Comparison of ENCODE assay signal across 9 cellular contexts in genomic region chr2:45342-46130, GRCh38. TPM values are rescaled to one million over a fixed set of nuclear protein-coding genes. Genes with fewer than 3 reads are reported as not detected.
A peak's percentile ranks its signal among the peaks of the same experiment; 100 is the strongest.
DNase-seq lines count a peak whose midpoint lies in the region; ATAC-seq, FAIRE-seq and TF ChIP-seq lines count a peak whose summit lies in the region.
"Had no signal": no experiment of that assay in that cellular context is flagged by ENCODE, and none has a peak within 500 bp of the region (broad histone marks: within the 10 kb centered on the region; RNA-seq: fewer than 3 reads in every experiment).

No MANE protein-coding gene starts in this region.

- H3K4me2 ChIP-seq in HepG2 (ENCODE audit: low read depth, low read length), result peak overlapping the region; percentile 85

- H3K27ac Mint-ChIP-seq in activated naive CD8-positive, alpha-beta T cell treated with anti-CD3 and anti-CD28 coated beads, Interleukin-2, amount 50 U/mL, for 24 hours, result no peak overlapping the region

- peak overlapping the region; percentile 32 for H3K4me3 Mint-ChIP-seq in activated naive CD8-positive, alpha-beta T cell treated with anti-CD3 and anti-CD28 coated beads, Interleukin-2, amount 50 U/mL, for 24 hours

- 53% methylated on average over 55 of the region's 76 CpGs for WGBS in HepG2 (ENCODE audit: low lambda C conversion rate)
- 5% methylated on average over 76 of the region's 76 CpGs for WGBS in thymus

- H4K20me1 ChIP-seq in HepG2 (ENCODE audit: insufficient read depth, low read length), result no peaks in the 10 kb centered on the region

- peaks cover 16% of the 10 kb centered on the region for H3K4me1 ChIP-seq in HepG2 (ENCODE audit: insufficient read depth, low read length)
- peaks cover 8% of the 10 kb centered on the region for H3K4me1 ChIP-seq in thymus (ENCODE audit: control insufficient read depth, insufficient read depth, low read length)

- BruUV-seq in HepG2 (replicated peaks; lab: Mats Ljungman, UMichigan), result no TSS peak

- TF ChIP-seq RAD21 in HepG2 (CRISPR knock-in tag; IDR thresholded peaks at IDR 0.05), result no peak

- intact Hi-C loops in HepG2 (cut with micrococcal nuclease; ENCODE audit: unreplicated experiment), result no loop called here

- TF ChIP-seq EP300 in HepG2 (IDR thresholded peaks at IDR 0.05; ENCODE audit: low read depth in 2 of 2, low read length in 2 of 2), result no peak
- TF ChIP-seq EP300 in HepG2 (CRISPR knock-in tag; IDR thresholded peaks at IDR 0.05; ENCODE audit: borderline replicate concordance), result no peak

- H3K36me3 Mint-ChIP-seq in activated naive CD8-positive, alpha-beta T cell treated with anti-CD3 and anti-CD28 coated beads, Interleukin-2, amount 50 U/mL, for 24 hours (ENCODE audit: low read depth), result no peaks in the 10 kb centered on the region

- TF ChIP-seq POLR2A in HepG2 (IDR thresholded peaks at IDR 0.05; ENCODE audit: insufficient read depth in 1 of 2, low read depth in 2 of 2, low read length in 2 of 2), result no peak

- no peak for FAIRE-seq in HepG2 (lab: Jason Lieb, UNC)

- no peak for TF ChIP-seq CTCF in HepG2 (CRISPR knock-in tag; IDR thresholded peaks at IDR 0.05)

- H3K9ac ChIP-seq in HepG2 (ENCODE audit: insufficient read depth, low read depth, low read length), result peak overlapping the region; percentile 32

- H2AFZ ChIP-seq in HepG2 (ENCODE audit: low read length), result no peak overlapping the region

- no peaks in the 10 kb centered on the region for H3K9me3 Mint-ChIP-seq in activated naive CD8-positive, alpha-beta T cell treated with anti-CD3 and anti-CD28 coated beads, Interleukin-2, amount 50 U/mL, for 24 hours

- peaks cover 58% of the 10 kb centered on the region for H3K27me3 Mint-ChIP-seq in activated naive CD8-positive, alpha-beta T cell treated with anti-CD3 and anti-CD28 coated beads, Interleukin-2, amount 50 U/mL, for 24 hours

- H3K36me3 ChIP-seq in HepG2 (replicated peaks in 1 of 2; ENCODE audit: control insufficient read depth in 1 of 2, insufficient read depth in 2 of 2, low read length in 2 of 2) (no peaks in the 10 kb centered on the region), thymus (ENCODE audit: control insufficient read depth, insufficient read depth) (no peaks in the 10 kb centered on the region)

- CTCF ChIA-PET in HepG2 (lab: Yijun Ruan, JAX; ENCODE audit: low intra/inter-chr PET ratio, low total read pairs), result no interaction called here

- H3K27me3 ChIP-seq in HepG2 (ENCODE audit: control insufficient read depth in 1 of 2, insufficient read depth in 2 of 2, low read length in 2 of 2) (peaks cover 0 to 34% of the 10 kb centered on the region in 2 experiments; a peak in 3 of 5 replicates), thymus (ENCODE audit: control insufficient read depth, insufficient read depth) (peaks cover 26% of the 10 kb centered on the region)

- H3K4me3 ChIP-seq in HepG2 (replicated peaks in 1 of 3; ENCODE audit: insufficient read depth in 1 of 3, low read depth in 2 of 3, low read length in 3 of 3) (peak overlapping the region; percentile 57 to 73 (median 64); a peak in 5 of 6 replicates), thymus (ENCODE audit: low read length) (peak overlapping the region; percentile 76)

- POLR2A ChIA-PET in HepG2 (lab: Yijun Ruan, JAX), result no interaction called here

- ATAC-seq in activated naive CD8-positive, alpha-beta T cell treated with anti-CD3 and anti-CD28 coated beads, Interleukin-2, amount 50 U/mL, for 24 hours, result peak; percentile 13
- peak; percentile 34 for ATAC-seq in HepG2
- no peak for ATAC-seq in GM21825 (IDR thresholded peaks at IDR 0.05; ENCODE audit: unreplicated experiment)

- H3K9me3 ChIP-seq in HepG2 (ENCODE audit: low read length), result no peaks in the 10 kb centered on the region
- H3K9me3 ChIP-seq in thymus (ENCODE audit: control insufficient read depth), result no peaks in the 10 kb centered on the region

- H3K27ac ChIP-seq in HepG2 (ENCODE audit: extremely low read length, insufficient read depth, low read length), result no peak overlapping the region
- no peak overlapping the region for H3K27ac ChIP-seq in thymus (ENCODE audit: low read depth)

- in situ Hi-C loops in HepG2 (cut with HindIII; ENCODE audit: extremely low pct_ligation_motif_present, low pct_unique_long_range_greater_than_20kb), result no loop called here

- H3K79me2 ChIP-seq in HepG2 (ENCODE audit: insufficient read depth, low read length), result no peaks in the 10 kb centered on the region

- H3K4me1 Mint-ChIP-seq in activated naive CD8-positive, alpha-beta T cell treated with anti-CD3 and anti-CD28 coated beads, Interleukin-2, amount 50 U/mL, for 24 hours, result peaks cover 10% of the 10 kb centered on the region

- peak; percentile 21 for DNase-seq in activated CD4-positive, alpha-beta T cell treated with anti-CD3 and anti-CD28 coated beads for 48 hours
- no peak for DNase-seq in activated CD4-positive, alpha-beta T cell treated with anti-CD3 and anti-CD28 coated beads, Interleukin-2, amount 50 U/mL, for 48 hours
- DNase-seq in activated naive CD8-positive, alpha-beta T cell treated with anti-CD3 and anti-CD28 coated beads, Interleukin-2, amount 50 U/mL, for 24 hours, result no peak
- DNase-seq in HepG2 (ENCODE audit: low spot score), result no peak
- DNase-seq in NCI-H1436 (lab: John Stamatoyannopoulos, UW), result no peak
- DNase-seq in NCI-H2171 (lab: John Stamatoyannopoulos, UW), result no peak

TF ChIP-seq in HepG2, 621 proteins besides CTCF, POLR2A, EP300 and RAD21 (continues in another document):
- TF ChIP-seq ZNF781 (CRISPR knock-in tag; IDR thresholded peaks at IDR 0.05; ENCODE audit: borderline replicate concordance, not compliant biosample characterization) (no peak), MYPOP (CRISPR knock-in tag; IDR thresholded peaks at IDR 0.05) (no peak), KLF6 (CRISPR knock-in tag; IDR thresholded peaks at IDR 0.05) (no peak), ADNP (CRISPR knock-in tag; IDR thresholded peaks at IDR 0.05) (no peak), AHR (CRISPR knock-in tag; IDR thresholded peaks at IDR 0.05) (no peak)

RNA-seq across cellular contexts. Expression of gene FAM110C, which starts 0.8 kb away (rescaled TPM):
- total RNA-seq in HepG2 (2016; rRNA removed; fragmentation: Illumina TruSeq; extraction: Trizol), result 0.34 and 1.2 TPM in 2 replicates
- total RNA-seq in HepG2 (2016; cell fraction: cytosol; rRNA removed; fragmentation: Illumina TruSeq; extraction: Trizol; ENCODE audit: low read depth), result 0.53 TPM in 1 of 2 replicates, not detected in the other
- total RNA-seq in HepG2 (2016; cell fraction: insoluble cytoplasmic fraction; rRNA removed; fragmentation: Illumina TruSeq; extraction: Trizol), result 0.56 and 0.84 TPM in 2 replicates
- 0.28 and 0.40 TPM in 2 replicates for total RNA-seq in HepG2 (2016; cell fraction: membrane; rRNA removed; fragmentation: Illumina TruSeq; extraction: Trizol)
- 0.53 and 0.62 TPM in 2 replicates for total RNA-seq in HepG2 (2016; cell fraction: nucleus; rRNA removed; fragmentation: Illumina TruSeq; extraction: Trizol)
- 3.5 and 3.9 TPM in 2 replicates for polyA plus RNA-seq in HepG2 (2011; rRNA removed)
- polyA plus RNA-seq in HepG2 (2011; cell fraction: cytosol; rRNA removed), result 1.7 and 2.2 TPM in 2 replicates
- 3.6 and 4.3 TPM in 2 replicates for polyA plus RNA-seq in HepG2 (2011; cell fraction: nucleus; rRNA removed)
- 1.8 and 2.6 TPM in 2 replicates for polyA plus RNA-seq in HepG2 (2012)
- polyA plus RNA-seq in HepG2 (2016; cell fraction: cytosol; fragmentation: Illumina TruSeq; extraction: Trizol; ENCODE audit: low read depth), result 0.07 and 0.27 TPM in 2 replicates
- 0.24 and 0.50 TPM in 2 replicates for polyA plus RNA-seq in HepG2 (2016; cell fraction: insoluble cytoplasmic fraction; fragmentation: Illumina TruSeq; extraction: Trizol; ENCODE audit: low read depth)
- polyA plus RNA-seq in HepG2 (2016; cell fraction: membrane; fragmentation: Illumina TruSeq; extraction: Trizol; ENCODE audit: low read depth), result 0.15 and 0.45 TPM in 2 replicates
- polyA plus RNA-seq in HepG2 (2016; cell fraction: nucleus; fragmentation: Illumina TruSeq; extraction: Trizol; ENCODE audit: insufficient read depth, low read depth), result 1.4 and 1.5 TPM in 2 replicates
- 0.72 and 1.8 TPM in 2 replicates for polyA minus RNA-seq in HepG2 (2011; rRNA and poly(A)+ RNA removed; ENCODE audit: low replicate concordance)
- 3.2 and 5.4 TPM in 2 replicates for polyA minus RNA-seq in HepG2 (2011; cell fraction: cytosol; rRNA and poly(A)+ RNA removed)
- polyA minus RNA-seq in HepG2 (2011; cell fraction: nucleus; rRNA and poly(A)+ RNA removed), result 5.7 and 7.6 TPM in 2 replicates
- polyA plus RNA-seq in thymus, result 7.3 TPM
- polyA plus RNA-seq: BJ had no signal
